13 cellular contexts compared by ENCODE assay signal in genomic region chr9:112072721-112073553, GRCh38.
A peak's percentile ranks its signal among the peaks of the same experiment; 100 is the strongest.
DNase-seq lines count a peak whose midpoint lies in the region; ATAC-seq, FAIRE-seq and TF ChIP-seq lines count a peak whose summit lies in the region.
"Had no signal": no experiment of that assay in that cellular context is flagged by ENCODE, and none has a peak within 500 bp of the region (broad histone marks: within the 10 kb centered on the region; RNA-seq: fewer than 3 reads in every experiment).

No MANE protein-coding gene starts in this region.

- H3K4me1 ChIP-seq in heart left ventricle (peaks cover 0 to 78% (median 13%) of the 10 kb centered on the region in 12 donors), right cardiac atrium (ENCODE audit: control insufficient read depth, insufficient read depth, low read length) (peaks cover 5% of the 10 kb centered on the region), astrocyte (ENCODE audit: insufficient read depth, low read length) (peaks cover 19% of the 10 kb centered on the region), upper lobe of left lung (peaks cover 20 to 25% (median 22%) of the 10 kb centered on the region in 4 donors)

- intact Hi-C loops in heart left ventricle (cut with DNase I) (loop anchor here in 7 of 10 donors (5.0 to 10.0 kb wide), 5 partner anchors 176 to 478 kb away; partner anchors contain the start of genes UGCG (in 4 of the 7), PTGR1 (in 2 of the 7) and DNAJC25 (in 1 of the 7)), right cardiac atrium (cut with DNase I) (loop anchor here in 2 of 4 donors (5.0 to 10.0 kb wide), 2 partner anchors 178 to 316 kb away; partner anchors contain the start of gene UGCG (in 1 of the 2))

- WGBS in heart left ventricle, 4 donors, result 65 to 76% (median 69%) methylated on average over 9 of the region's 9 CpGs
- 69% methylated on average over 9 of the region's 9 CpGs for WGBS in right cardiac atrium
- 73 to 74% methylated on average over 9 of the region's 9 CpGs for WGBS in upper lobe of left lung, 2 donors

- H3K27me3 ChIP-seq in heart left ventricle (no peaks in the 10 kb centered on the region), right cardiac atrium (ENCODE audit: control insufficient read depth, insufficient read depth) (no peaks in the 10 kb centered on the region), astrocyte (ENCODE audit: insufficient read depth, low read length) (no peaks in the 10 kb centered on the region), upper lobe of left lung (no peaks in the 10 kb centered on the region)

- H3K27ac Mint-ChIP-seq in astrocyte (ENCODE audit: unreplicated experiment) (peak overlapping the region; percentile 94), T-cell (no peak overlapping the region)
- no peak overlapping the region for H3K27ac Mint-ChIP-seq in naive thymus-derived CD8-positive, alpha-beta T cell

- TF ChIP-seq POLR2A in heart left ventricle (IDR thresholded peaks at IDR 0.05) (no peak), upper lobe of left lung (IDR thresholded peaks at IDR 0.05) (no peak)

- H3K27ac ChIP-seq in heart left ventricle (peak overlapping the region in 6 of 12 donors; percentile 36 to 96 (median 80)), right cardiac atrium (ENCODE audit: low read length) (no peak overlapping the region), astrocyte (ENCODE audit: low read depth, low read length) (peak overlapping the region; percentile 94), upper lobe of left lung (peak overlapping the region in 3 of 4 donors; percentile 53 to 73 (median 69))

- TF ChIP-seq EP300 in upper lobe of left lung (IDR thresholded peaks at IDR 0.05), result no peak

- no peak for DNase-seq in heart left ventricle
- no peak for DNase-seq in right cardiac atrium
- peak; percentile 97 for DNase-seq in astrocyte (ENCODE audit: low read depth)
- DNase-seq in left lobe of liver (ENCODE audit: low spot score), result no peak
- DNase-seq in upper lobe of left lung, result no peak
- DNase-seq in T-cell, result no peak
- no peak for DNase-seq in HTR-8/SVneo (ENCODE audit: insufficient read length, low spot score)
- DNase-seq in naive thymus-derived CD8-positive, alpha-beta T cell, result no peak
- DNase-seq: activated CD8-positive, alpha-beta T cell treated with anti-CD3 and anti-CD28 coated beads, Interleukin-2, amount 10 ng/mL, durations not matched to agents 7 days and 5 days; central memory CD4-positive, alpha-beta T cell; NCI-H1436; Right ventricle myocardium superior had no signal

- peaks cover 3% of the 10 kb centered on the region for H3K36me3 Mint-ChIP-seq in astrocyte (ENCODE audit: low read depth, unreplicated experiment)
- H3K36me3 Mint-ChIP-seq in T-cell, result peaks cover 10% of the 10 kb centered on the region
- H3K36me3 Mint-ChIP-seq in naive thymus-derived CD8-positive, alpha-beta T cell, result peaks cover 0 to 14% (median 0%) of the 10 kb centered on the region in 3 donors

- H3K4me3 ChIP-seq in heart left ventricle (no peak overlapping the region), right cardiac atrium (ENCODE audit: low read length) (no peak overlapping the region), astrocyte (ENCODE audit: insufficient read depth, low read depth, low read length) (no peak overlapping the region), upper lobe of left lung (no peak overlapping the region)
- H3K4me3 ChIP-seq: thoracic aorta had no signal

- H3K4me3 Mint-ChIP-seq in astrocyte (ENCODE audit: unreplicated experiment) (no peak overlapping the region), T-cell (peak overlapping the region in 1 of 3 donors; percentile 74)
- H3K4me3 Mint-ChIP-seq in naive thymus-derived CD8-positive, alpha-beta T cell, result no peak overlapping the region
- H3K4me3 Mint-ChIP-seq: activated CD8-positive, alpha-beta T cell treated with anti-CD3 and anti-CD28 coated beads, Interleukin-2, amount 10 ng/mL, durations not matched to agents 7 days and 5 days had no signal

- H3K36me3 ChIP-seq in heart left ventricle (no peaks in the 10 kb centered on the region), astrocyte (ENCODE audit: insufficient read depth, low read length) (no peaks in the 10 kb centered on the region), upper lobe of left lung (no peaks in the 10 kb centered on the region)
- H3K36me3 ChIP-seq: thoracic aorta had no signal

- POLR2A ChIA-PET in T-cell (lab: Charles Lee), result no interaction called here
- POLR2A ChIA-PET in naive thymus-derived CD8-positive, alpha-beta T cell (lab: Charles Lee), result interaction anchor here (0.9 to 1.3 kb wide), 2 partner anchors 176 to 244 kb away, joined by 4 to 7 read pairs; partner anchors contain the start of gene UGCG

- CTCF ChIA-PET in T-cell (lab: Charles Lee), result interaction anchor here in 1 of 2 donors (0.6 to 2.6 kb wide), 4 partner anchors 12 to 313 kb away, joined by 3 to 6 read pairs (median 4); no protein-coding TSS in a partner anchor

- H3K9me3 ChIP-seq in heart left ventricle (no peaks in the 10 kb centered on the region), right cardiac atrium (ENCODE audit: control insufficient read depth, low read length) (no peaks in the 10 kb centered on the region), astrocyte (ENCODE audit: insufficient read depth, low read depth, low read length) (no peaks in the 10 kb centered on the region), upper lobe of left lung (no peaks in the 10 kb centered on the region)
- H3K9me3 ChIP-seq: thoracic aorta had no signal

- peak overlapping the region; percentile 19 for H3K4me2 ChIP-seq in astrocyte (ENCODE audit: low read length)

- H3K4me1 Mint-ChIP-seq in astrocyte (ENCODE audit: low read depth, unreplicated experiment) (peaks cover 27% of the 10 kb centered on the region), T-cell (peaks cover 27 to 31% (median 30%) of the 10 kb centered on the region in 3 donors)
- H3K4me1 Mint-ChIP-seq in naive thymus-derived CD8-positive, alpha-beta T cell, result peaks cover 12 to 29% (median 22%) of the 10 kb centered on the region in 4 donors

- no peak for FAIRE-seq in astrocyte (lab: Jason Lieb, UNC)
- FAIRE-seq in HTR-8/SVneo (lab: Jason Lieb, UNC), result no peak

- no peak for TF ChIP-seq CTCF in heart left ventricle (IDR thresholded peaks at IDR 0.05)
- no peak for TF ChIP-seq CTCF in astrocyte (IDR thresholded peaks at IDR 0.05; ENCODE audit: insufficient read depth, low read depth, low read length)
- TF ChIP-seq CTCF in upper lobe of left lung (IDR thresholded peaks at IDR 0.05), result no peak

- peak in 3 of 4 donors; percentile 19 to 33 (median 31) for ATAC-seq in heart left ventricle
- ATAC-seq in right cardiac atrium, result no peak
- ATAC-seq in left lobe of liver, result peak; percentile 14
- no peak for ATAC-seq in upper lobe of left lung (ENCODE audit: low FRiP score in 2 of 2)
- ATAC-seq in T-cell (replicated peaks in 1 of 4), result no peak
- ATAC-seq in naive thymus-derived CD8-positive, alpha-beta T cell, result no peak
- ATAC-seq: activated CD8-positive, alpha-beta T cell treated with anti-CD3 and anti-CD28 coated beads, Interleukin-2, amount 10 ng/mL, durations not matched to agents 7 days and 5 days had no signal

- no peak overlapping the region for H2AFZ ChIP-seq in astrocyte (ENCODE audit: low read depth, low read length)

- no peaks in the 10 kb centered on the region for H4K20me1 ChIP-seq in astrocyte (ENCODE audit: insufficient read depth, low read length)

- H3K79me2 ChIP-seq in astrocyte (ENCODE audit: insufficient read depth, low read length), result no peaks in the 10 kb centered on the region

- H3K27me3 Mint-ChIP-seq in astrocyte (ENCODE audit: low read depth, unreplicated experiment) (no peaks in the 10 kb centered on the region), T-cell (no peaks in the 10 kb centered on the region)
- no peaks in the 10 kb centered on the region for H3K27me3 Mint-ChIP-seq in naive thymus-derived CD8-positive, alpha-beta T cell

- H3K9me3 Mint-ChIP-seq in astrocyte (ENCODE audit: unreplicated experiment), result no peaks in the 10 kb centered on the region
- no peaks in the 10 kb centered on the region for H3K9me3 Mint-ChIP-seq in T-cell
- no peaks in the 10 kb centered on the region for H3K9me3 Mint-ChIP-seq in naive thymus-derived CD8-positive, alpha-beta T cell

- peak overlapping the region; percentile 76 for H3K9ac ChIP-seq in astrocyte (ENCODE audit: low read length)

Comparison
In these comparisons a context has a peak if more than half of its experiments do, and no peak if none do; other contexts are left out.
1. ATAC-seq: peak in heart left ventricle (3 of 4) and left lobe of liver (single experiment); none in right cardiac atrium (0 of 2), upper lobe of left lung (0 of 2), T-cell (0 of 4) and naive thymus-derived CD8-positive, alpha-beta T cell (0 of 2).